ENCODE assay signal across 20 cellular contexts in genomic region chr9:113529336-113530009, GRCh38.
"Had no signal": no experiment of that assay in that cellular context is flagged by ENCODE, and none has a peak within 500 bp of the region (broad histone marks: within the 10 kb centered on the region; RNA-seq: fewer than 3 reads in every experiment).

No MANE protein-coding gene starts in this region.

- H3K4me3 ChIP-seq: coronary artery, heart left ventricle, lung, tibial artery, uterus had no signal

- H3K27ac Mint-ChIP-seq: activated naive CD8-positive, alpha-beta T cell treated with anti-CD3 and anti-CD28 coated beads for 36 hours; mesothelial cell of epicardium; stimulated activated memory B cell treated with anti-CD40 and anti-IgM and Interleukin-4, amounts not matched to agents 10 μg/mL and 1 μg/mL and 100 μg/mL, for 72 hours had no signal

- H3K36me3 Mint-ChIP-seq: brain; mesothelial cell of epicardium; stimulated activated memory B cell treated with anti-CD40 and anti-IgM and Interleukin-4, amounts not matched to agents 10 μg/mL and 1 μg/mL and 100 μg/mL, for 72 hours had no signal

- H3K4me1 Mint-ChIP-seq: mesothelial cell of epicardium had no signal

- H3K27ac ChIP-seq: coronary artery, epithelial cell of prostate, parathyroid adenoma, tibial artery, uterus, VCaP had no signal

- DNase-seq: activated CD4-positive, alpha-beta T cell treated with anti-CD3 and anti-CD28 coated beads for 1 hour; activated CD4-positive, alpha-beta T cell treated with anti-CD3 and anti-CD28 coated beads, Interleukin-2, amount 50 U/mL, for 4 hours; activated naive CD8-positive, alpha-beta T cell treated with anti-CD3 and anti-CD28 coated beads for 36 hours; amygdala; effector CD8-positive, alpha-beta T cell; foreskin melanocyte; heart left ventricle; T-helper 1 cell; uterus had no signal

- H3K36me3 ChIP-seq: uterus had no signal

- H3K9me3 Mint-ChIP-seq: activated naive CD8-positive, alpha-beta T cell treated with anti-CD3 and anti-CD28 coated beads for 36 hours; brain; central memory CD8-positive, alpha-beta T cell; mesothelial cell of epicardium; stimulated activated memory B cell treated with anti-CD40 and anti-IgM and Interleukin-4, amounts not matched to agents 10 μg/mL and 1 μg/mL and 100 μg/mL, for 72 hours had no signal

- ATAC-seq: heart left ventricle; left colon; stimulated activated memory B cell treated with anti-CD40 and anti-IgM and Interleukin-4, amounts not matched to agents 10 μg/mL and 1 μg/mL and 100 μg/mL, for 72 hours had no signal

- H3K9me3 ChIP-seq: heart left ventricle, tibial artery, uterus had no signal

- H3K9ac ChIP-seq: parathyroid adenoma had no signal

- H3K4me1 ChIP-seq: parathyroid adenoma had no signal

- H3K27me3 ChIP-seq: heart left ventricle, tibial artery, uterus had no signal

- H3K27me3 Mint-ChIP-seq: activated naive CD8-positive, alpha-beta T cell treated with anti-CD3 and anti-CD28 coated beads for 36 hours; brain; central memory CD8-positive, alpha-beta T cell; stimulated activated memory B cell treated with anti-CD40 and anti-IgM and Interleukin-4, amounts not matched to agents 10 μg/mL and 1 μg/mL and 100 μg/mL, for 72 hours had no signal

- H3K4me3 Mint-ChIP-seq: activated naive CD8-positive, alpha-beta T cell treated with anti-CD3 and anti-CD28 coated beads for 36 hours; brain; central memory CD8-positive, alpha-beta T cell; mesothelial cell of epicardium; stimulated activated memory B cell treated with anti-CD40 and anti-IgM and Interleukin-4, amounts not matched to agents 10 μg/mL and 1 μg/mL and 100 μg/mL, for 72 hours had no signal
